21 cellular contexts compared by ENCODE assay signal in the genomic region with DNA sequence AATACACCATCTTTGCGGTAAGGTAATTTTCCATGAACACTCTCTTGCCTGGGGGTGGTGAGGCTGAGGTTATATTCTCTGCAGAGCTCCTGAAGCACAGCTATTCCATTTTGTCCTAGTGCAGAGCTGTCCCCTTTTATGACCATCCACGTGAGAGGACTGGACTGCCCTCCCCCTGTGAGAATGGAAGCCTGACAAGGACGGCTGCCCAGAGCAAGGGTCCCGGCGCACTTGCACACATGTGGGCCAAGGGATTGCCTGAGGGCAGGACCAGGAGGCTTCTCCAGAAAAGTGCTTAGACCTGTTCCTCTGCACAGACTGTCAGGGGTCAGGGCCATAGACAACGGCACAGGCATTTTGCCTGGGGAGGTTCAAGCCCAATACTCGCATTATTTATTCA. TPM values are rescaled to one million over a fixed set of nuclear protein-coding genes. Genes with fewer than 3 reads are reported as not detected.
A peak's percentile ranks its signal among the peaks of the same experiment; 100 is the strongest.
DNase-seq lines count a peak whose midpoint lies in the region; ATAC-seq and TF ChIP-seq lines count a peak whose summit lies in the region.
"Had no signal": no experiment of that assay in that cellular context is flagged by ENCODE, and none has a peak within 500 bp of the region (broad histone marks: within the 10 kb centered on the region; RNA-seq: fewer than 3 reads in every experiment).

No MANE protein-coding gene starts in this region.

- CTCF ChIA-PET in WTC11 (lab: Charles Lee): no interaction called here

- 68 to 70% methylated on average over 2 to 7 of the region's 7 CpGs for whole genome bisulfite sequencing in transverse colon (ENCODE audit: low coverage in 1 of 2), 2 donors

- peaks cover 11% of the 10 kb centered on the region for H3K9me3 Mint-ChIP-seq in WTC11
- H3K9me3 Mint-ChIP-seq: CD4-positive, CD25-positive, alpha-beta regulatory T cell; HFFc6; T-cell had no signal

- TF ChIP-seq EP300 in transverse colon (IDR thresholded peaks at IDR 0.05; ENCODE audit: low read depth): no peak

- H3K36me3 ChIP-seq in transverse colon: no peaks in the 10 kb centered on the region
- H3K36me3 ChIP-seq: SJCRH30 had no signal

- in situ Hi-C loops in transverse colon (cut with MboI; ENCODE audit: low pct_ligation_motif_present in 1 of 4, low pct_unique_long_range_greater_than_20kb in 1 of 4, low sequenced_read_pairs in 3 of 4): no loop called here

- H3K4me3 ChIP-seq in transverse colon: peak overlapping the region in 2 of 4 donors; percentile 14 to 18
- H3K4me3 ChIP-seq: PC-9, SJCRH30 had no signal

- intact Hi-C loops in transverse colon (cut with DNase I; ENCODE audit: low total_unique reads): loop anchor here (2.0 kb wide), 1 partner anchor 328 kb away; no protein-coding TSS in a partner anchor

- H3K9me3 ChIP-seq in transverse colon: no peaks in the 10 kb centered on the region
- H3K9me3 ChIP-seq: SJCRH30 had no signal

- peaks cover 35% of the 10 kb centered on the region for H3K36me3 Mint-ChIP-seq in WTC11

- H3K27me3 Mint-ChIP-seq in WTC11 (ENCODE audit: low read depth): no peaks in the 10 kb centered on the region
- H3K27me3 Mint-ChIP-seq: CD4-positive, CD25-positive, alpha-beta regulatory T cell; T-cell had no signal

- H3K4me1 Mint-ChIP-seq in WTC11: peaks cover 68% of the 10 kb centered on the region

- DNase-seq in ELF-1 (ENCODE audit: low read depth, low spot score) (peak; percentile 87), WTC11 (ENCODE audit: low spot score) (no peak), islet precursor cell (peak; percentile 94), transverse colon (no peak), A172 (ENCODE audit: low spot score) (no peak), NCI-H510A treated with DMSO at 0.1 percent for 48 hours (lab: John Stamatoyannopoulos, UW) (no peak)
- DNase-seq: CD4-positive, CD25-positive, alpha-beta regulatory T cell; DMS79; H9; HFFc6; MM.1S; NCI-H1092 treated with DMSO at 0.1 percent for 48 hours; NCI-H146; NCI-H2029; NCI-H2227 treated with DMSO at 0.1 percent for 48 hours; NCI-H510A; NCI-H748 treated with DMSO at 0.1 percent for 48 hours; PC-9; SJCRH30; T-cell had no signal

- H3K4me3 Mint-ChIP-seq in WTC11: no peak overlapping the region
- H3K4me3 Mint-ChIP-seq: CD4-positive, CD25-positive, alpha-beta regulatory T cell; H9; HFFc6; T-cell had no signal

- H3K27me3 ChIP-seq in transverse colon: no peaks in the 10 kb centered on the region
- H3K27me3 ChIP-seq: SJCRH30 had no signal

- peaks cover 17 to 78% (median 45%) of the 10 kb centered on the region in 4 donors for H3K4me1 ChIP-seq in transverse colon
- H3K4me1 ChIP-seq: SJCRH30 had no signal

- ATAC-seq in WTC11 (no peak), GM18867 (IDR thresholded peaks at IDR 0.05; ENCODE audit: unreplicated experiment) (no peak)
- ATAC-seq: T-cell had no signal

- TF ChIP-seq CTCF in WTC11 (IDR thresholded peaks at IDR 0.05) (no peak), transverse colon (IDR thresholded peaks at IDR 0.05) (no peak)

- peak overlapping the region; percentile 82 to 85 (median 84) for H3K27ac ChIP-seq in transverse colon
- H3K27ac ChIP-seq: PC-9, SJCRH30 had no signal

- POLR2A ChIA-PET in WTC11 (lab: Charles Lee): no interaction called here

- peak overlapping the region; percentile 50 for H3K27ac Mint-ChIP-seq in WTC11
- H3K27ac Mint-ChIP-seq: HFFc6, T-cell had no signal

- TF ChIP-seq POLR2A in transverse colon (IDR thresholded peaks at IDR 0.05): no peak

TF ChIP-seq in WTC11, 78 proteins besides CTCF, POLR2A, EP300 and RAD21 (continues in another document):
- no peak for TF ChIP-seq MXD4 (CRISPR knock-in tag; IDR thresholded peaks at IDR 0.05; ENCODE audit: borderline replicate concordance)
- TF ChIP-seq, protein P1, sequence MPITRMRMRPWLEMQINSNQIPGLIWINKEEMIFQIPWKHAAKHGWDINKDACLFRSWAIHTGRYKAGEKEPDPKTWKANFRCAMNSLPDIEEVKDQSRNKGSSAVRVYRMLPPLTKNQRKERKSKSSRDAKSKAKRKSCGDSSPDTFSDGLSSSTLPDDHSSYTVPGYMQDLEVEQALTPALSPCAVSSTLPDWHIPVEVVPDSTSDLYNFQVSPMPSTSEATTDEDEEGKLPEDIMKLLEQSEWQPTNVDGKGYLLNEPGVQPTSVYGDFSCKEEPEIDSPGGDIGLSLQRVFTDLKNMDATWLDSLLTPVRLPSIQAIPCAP (CRISPR knock-in tag; IDR thresholded peaks at IDR 0.05): no peak
- TF ChIP-seq, protein P2, sequence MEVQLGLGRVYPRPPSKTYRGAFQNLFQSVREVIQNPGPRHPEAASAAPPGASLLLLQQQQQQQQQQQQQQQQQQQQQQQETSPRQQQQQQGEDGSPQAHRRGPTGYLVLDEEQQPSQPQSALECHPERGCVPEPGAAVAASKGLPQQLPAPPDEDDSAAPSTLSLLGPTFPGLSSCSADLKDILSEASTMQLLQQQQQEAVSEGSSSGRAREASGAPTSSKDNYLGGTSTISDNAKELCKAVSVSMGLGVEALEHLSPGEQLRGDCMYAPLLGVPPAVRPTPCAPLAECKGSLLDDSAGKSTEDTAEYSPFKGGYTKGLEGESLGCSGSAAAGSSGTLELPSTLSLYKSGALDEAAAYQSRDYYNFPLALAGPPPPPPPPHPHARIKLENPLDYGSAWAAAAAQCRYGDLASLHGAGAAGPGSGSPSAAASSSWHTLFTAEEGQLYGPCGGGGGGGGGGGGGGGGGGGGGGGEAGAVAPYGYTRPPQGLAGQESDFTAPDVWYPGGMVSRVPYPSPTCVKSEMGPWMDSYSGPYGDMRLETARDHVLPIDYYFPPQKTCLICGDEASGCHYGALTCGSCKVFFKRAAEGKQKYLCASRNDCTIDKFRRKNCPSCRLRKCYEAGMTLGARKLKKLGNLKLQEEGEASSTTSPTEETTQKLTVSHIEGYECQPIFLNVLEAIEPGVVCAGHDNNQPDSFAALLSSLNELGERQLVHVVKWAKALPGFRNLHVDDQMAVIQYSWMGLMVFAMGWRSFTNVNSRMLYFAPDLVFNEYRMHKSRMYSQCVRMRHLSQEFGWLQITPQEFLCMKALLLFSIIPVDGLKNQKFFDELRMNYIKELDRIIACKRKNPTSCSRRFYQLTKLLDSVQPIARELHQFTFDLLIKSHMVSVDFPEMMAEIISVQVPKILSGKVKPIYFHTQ (CRISPR knock-in tag; IDR thresholded peaks at IDR 0.05): no peak
- no peak for TF ChIP-seq ZNF416 (CRISPR knock-in tag; IDR thresholded peaks at IDR 0.05)
- no peak for TF ChIP-seq NFYB (CRISPR knock-in tag; conservative IDR thresholded peaks at IDR 0.05; ENCODE audit: low read depth)
- TF ChIP-seq, protein P3, sequence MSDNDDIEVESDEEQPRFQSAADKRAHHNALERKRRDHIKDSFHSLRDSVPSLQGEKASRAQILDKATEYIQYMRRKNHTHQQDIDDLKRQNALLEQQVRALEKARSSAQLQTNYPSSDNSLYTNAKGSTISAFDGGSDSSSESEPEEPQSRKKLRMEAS (CRISPR knock-in tag; IDR thresholded peaks at IDR 0.05): no peak
- no peak for TF ChIP-seq ZNF317 (CRISPR knock-in tag; IDR thresholded peaks at IDR 0.05; ENCODE audit: borderline replicate concordance, low read depth)
- TF ChIP-seq, protein P4, sequence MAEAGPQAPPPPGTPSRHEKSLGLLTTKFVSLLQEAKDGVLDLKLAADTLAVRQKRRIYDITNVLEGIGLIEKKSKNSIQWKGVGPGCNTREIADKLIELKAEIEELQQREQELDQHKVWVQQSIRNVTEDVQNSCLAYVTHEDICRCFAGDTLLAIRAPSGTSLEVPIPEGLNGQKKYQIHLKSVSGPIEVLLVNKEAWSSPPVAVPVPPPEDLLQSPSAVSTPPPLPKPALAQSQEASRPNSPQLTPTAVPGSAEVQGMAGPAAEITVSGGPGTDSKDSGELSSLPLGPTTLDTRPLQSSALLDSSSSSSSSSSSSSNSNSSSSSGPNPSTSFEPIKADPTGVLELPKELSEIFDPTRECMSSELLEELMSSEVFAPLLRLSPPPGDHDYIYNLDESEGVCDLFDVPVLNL (CRISPR knock-in tag; IDR thresholded peaks at IDR 0.05; ENCODE audit: borderline replicate concordance, low read depth): no peak
- TF ChIP-seq, protein P5, sequence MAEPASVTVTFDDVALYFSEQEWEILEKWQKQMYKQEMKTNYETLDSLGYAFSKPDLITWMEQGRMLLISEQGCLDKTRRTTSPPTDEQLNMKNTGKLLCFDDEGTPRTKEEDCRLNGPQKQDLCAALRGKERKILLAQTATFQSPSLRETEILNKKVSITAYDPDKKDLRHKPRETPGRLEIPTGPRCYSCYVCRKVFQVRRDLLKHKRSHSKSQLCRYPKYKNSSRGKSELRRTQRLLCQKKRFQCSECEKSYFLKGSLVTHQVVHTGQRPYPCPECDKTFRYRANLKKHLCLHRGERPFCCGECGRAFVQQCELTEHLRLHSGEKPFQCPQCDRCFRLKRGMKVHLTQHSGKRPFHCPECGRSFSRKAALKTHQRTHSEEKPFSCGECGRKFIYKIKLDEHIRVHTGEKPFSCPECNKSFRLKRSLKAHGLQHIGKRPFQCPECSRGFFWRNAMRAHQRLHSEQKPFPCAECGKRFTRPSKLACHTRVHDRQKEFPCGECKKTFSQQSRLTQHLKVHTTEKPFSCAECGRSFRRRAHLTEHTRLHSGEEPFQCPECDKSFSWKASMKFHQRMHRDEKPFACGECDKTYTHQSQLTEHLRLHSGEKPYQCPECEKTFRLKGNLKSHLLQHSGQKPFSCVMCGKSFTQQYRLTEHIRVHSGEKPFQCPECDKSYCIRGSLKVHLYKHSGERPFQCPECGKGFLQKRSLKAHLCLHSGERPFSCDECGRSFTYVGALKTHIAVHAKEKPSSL (CRISPR knock-in tag; conservative IDR thresholded peaks at IDR 0.05): no peak

RNA-seq across cellular contexts. Expression of a gene that starts 48.2 kb away (rescaled TPM):
- total RNA-seq in WTC11 (2021) (33.6 to 38.2 TPM (median 33.8 TPM) in 3 replicates), transverse colon (100 to 1,000 TPM in 3 of 4 donors, 10 to 100 TPM in 1; 96.1 to 161 (median 117) TPM)
- 6.5 and 8.2 TPM in 2 replicates for total RNA-seq in A172 (2014; rRNA removed; shearing (Covaris generic))

Comparison
In these comparisons a context has a peak if more than half of its experiments do, and no peak if none do; other contexts are left out.
1. DNase-seq: peak in ELF-1 (single experiment) and islet precursor cell (single experiment); none in WTC11 (single experiment), transverse colon (single experiment), A172 (single experiment) and NCI-H510A treated with DMSO at 0.1 percent for 48 hours (single experiment).